Comparison of ENCODE assay signal across 29 cellular contexts in the genomic region with DNA sequence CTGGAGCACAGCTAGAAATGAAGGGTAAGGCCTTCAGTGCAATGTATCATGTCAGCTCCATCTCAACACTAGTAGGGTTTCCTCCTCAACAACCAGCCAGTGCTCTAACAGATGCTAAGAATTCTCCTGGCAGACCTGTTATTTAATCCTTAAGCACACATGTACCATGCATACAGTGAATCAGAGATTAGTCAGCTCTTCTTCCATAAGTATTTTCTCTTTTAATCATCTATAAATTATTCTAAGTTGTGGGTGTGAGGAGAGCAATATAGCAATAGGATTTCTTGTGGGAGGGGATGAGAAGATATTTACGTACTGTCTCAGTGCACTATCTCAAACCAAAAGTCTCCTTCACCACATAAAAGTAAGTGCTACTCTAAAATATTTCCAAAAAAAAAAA.
A peak's percentile ranks its signal among the peaks of the same experiment; 100 is the strongest.
DNase-seq lines count a peak whose midpoint lies in the region; ATAC-seq, FAIRE-seq and TF ChIP-seq lines count a peak whose summit lies in the region.
"Had no signal": no experiment of that assay in that cellular context is flagged by ENCODE, and none has a peak within 500 bp of the region (broad histone marks: within the 10 kb centered on the region; RNA-seq: fewer than 3 reads in every experiment).

No MANE protein-coding gene starts in this region.

- H3K36me3 Mint-ChIP-seq in HFFc6 (ENCODE audit: low read depth) (peaks cover 29% of the 10 kb centered on the region), astrocyte (ENCODE audit: low read depth, unreplicated experiment) (peaks cover 5% of the 10 kb centered on the region)

- H2AFZ ChIP-seq in astrocyte (ENCODE audit: low read depth, low read length) = no peak overlapping the region

- H3K9ac ChIP-seq in astrocyte (ENCODE audit: low read length) = no peak overlapping the region

- H3K27ac Mint-ChIP-seq in HFFc6 = no peak overlapping the region; the same call in 1 of the 2 replicates
- H3K27ac Mint-ChIP-seq in astrocyte (ENCODE audit: unreplicated experiment) = no peak overlapping the region
- H3K27ac Mint-ChIP-seq: activated CD8-positive, alpha-beta memory T cell treated with anti-CD3 and anti-CD28 coated beads, Interleukin-2, amount 10 ng/mL, durations not matched to agents 7 days and 5 days; IgD-negative memory B cell; mesothelial cell of epicardium; WTC11 had no signal

- H4K20me1 ChIP-seq in astrocyte (ENCODE audit: insufficient read depth, low read length) = no peaks in the 10 kb centered on the region

- H3K27ac ChIP-seq in astrocyte (ENCODE audit: low read depth, low read length) (no peak overlapping the region), foreskin keratinocyte (no peak overlapping the region)
- H3K27ac ChIP-seq: colonic mucosa, tibial nerve had no signal

- no peaks in the 10 kb centered on the region; the same call in 1 of the 2 replicates for H3K27me3 Mint-ChIP-seq in HFFc6 (ENCODE audit: insufficient read depth)
- H3K27me3 Mint-ChIP-seq in astrocyte (ENCODE audit: low read depth, unreplicated experiment) = no peaks in the 10 kb centered on the region
- H3K27me3 Mint-ChIP-seq: activated CD8-positive, alpha-beta memory T cell treated with anti-CD3 and anti-CD28 coated beads, Interleukin-2, amount 10 ng/mL, durations not matched to agents 7 days and 5 days; IgD-negative memory B cell; naive thymus-derived CD4-positive, alpha-beta T cell had no signal

- H3K79me2 ChIP-seq in astrocyte (ENCODE audit: insufficient read depth, low read length) = no peaks in the 10 kb centered on the region

- no peak for TF ChIP-seq CTCF in D721Med (IDR thresholded peaks at IDR 0.05; ENCODE audit: insufficient read depth, missing control alignments)
- TF ChIP-seq CTCF in HFFc6 (IDR thresholded peaks at IDR 0.05) = no peak
- no peak for TF ChIP-seq CTCF in astrocyte (IDR thresholded peaks at IDR 0.05; ENCODE audit: insufficient read depth, low read depth, low read length)
- TF ChIP-seq CTCF in foreskin keratinocyte (conservative IDR thresholded peaks at IDR 0.05) = no peak

- no peaks in the 10 kb centered on the region for H3K9me3 Mint-ChIP-seq in HFFc6
- H3K9me3 Mint-ChIP-seq in astrocyte (ENCODE audit: unreplicated experiment) = no peaks in the 10 kb centered on the region

- FAIRE-seq in D721Med (lab: Jason Lieb, UNC) (peak; percentile 88), astrocyte (lab: Jason Lieb, UNC) (no peak)
- FAIRE-seq: GM12878, islet of Langerhans, small intestine had no signal

- no peak overlapping the region for H3K4me3 ChIP-seq in astrocyte (ENCODE audit: insufficient read depth, low read depth, low read length)
- H3K4me3 ChIP-seq: colonic mucosa, GM12878, tibial nerve had no signal

- H3K36me3 ChIP-seq in astrocyte (ENCODE audit: insufficient read depth, low read length) = no peaks in the 10 kb centered on the region
- H3K36me3 ChIP-seq: colonic mucosa had no signal

- DNase-seq in D721Med (ENCODE audit: insufficient read length, low spot score) (no peak), HFFc6 (peak; percentile 3), astrocyte (ENCODE audit: low read depth) (peak; percentile 8), foreskin keratinocyte (peak; percentile 32 to 54), hippocampal formation (lab: John Stamatoyannopoulos, UW) (no peak), NCI-H1092 treated with DMSO at 0.1 percent for 48 hours (lab: John Stamatoyannopoulos, UW) (no peak)
- DNase-seq in stimulated activated CD4-positive, alpha-beta T cell treated with anti-CD3 and anti-CD28 coated beads, Interleukin-4, amount 100 ng/mL, for 1 hour = no peak
- DNase-seq: ACHN; activated CD8-positive, alpha-beta memory T cell treated with anti-CD3 and anti-CD28 coated beads, Interleukin-2, amount 10 ng/mL, durations not matched to agents 7 days and 5 days; activated naive CD4-positive, alpha-beta T cell treated with Interleukin-2 at 50 U/mL for 16 hours; activated T-cell treated with anti-CD3 and anti-CD28 coated beads, Interleukin-2, amount 50 U/mL, for 48 hours; amniotic stem cell; colonic mucosa; DMS79; effector CD8-positive, alpha-beta T cell; GOT3; naive thymus-derived CD4-positive, alpha-beta T cell; NCI-H1092; NCI-H187 treated with DMSO at 0.1 percent for 48 hours; NCI-H2171 treated with DMSO at 0.1 percent for 48 hours; NCI-H510A treated with DMSO at 0.1 percent for 48 hours; occipital lobe; small intestine had no signal

- no peak overlapping the region for H3K4me3 Mint-ChIP-seq in HFFc6
- no peak overlapping the region for H3K4me3 Mint-ChIP-seq in astrocyte (ENCODE audit: unreplicated experiment)
- H3K4me3 Mint-ChIP-seq: activated CD8-positive, alpha-beta memory T cell treated with anti-CD3 and anti-CD28 coated beads, Interleukin-2, amount 10 ng/mL, durations not matched to agents 7 days and 5 days; IgD-negative memory B cell; mesothelial cell of epicardium; naive thymus-derived CD4-positive, alpha-beta T cell; WTC11 had no signal

- peak; percentile 86 for ATAC-seq in foreskin keratinocyte
- ATAC-seq: activated CD8-positive, alpha-beta memory T cell treated with anti-CD3 and anti-CD28 coated beads, Interleukin-2, amount 10 ng/mL, durations not matched to agents 7 days and 5 days; GM12878; naive thymus-derived CD4-positive, alpha-beta T cell; WTC11 had no signal

- H3K4me2 ChIP-seq in astrocyte (ENCODE audit: low read length) = no peak overlapping the region

- H3K27me3 ChIP-seq in astrocyte (ENCODE audit: insufficient read depth, low read length) (no peaks in the 10 kb centered on the region), foreskin keratinocyte (no peaks in the 10 kb centered on the region)
- H3K27me3 ChIP-seq: colonic mucosa, tibial nerve had no signal

- no peaks in the 10 kb centered on the region for H3K9me3 ChIP-seq in astrocyte (ENCODE audit: insufficient read depth, low read depth, low read length)
- H3K9me3 ChIP-seq: colonic mucosa, tibial nerve had no signal

- H3K4me1 Mint-ChIP-seq in HFFc6 (ENCODE audit: low read depth) (peaks cover 32% of the 10 kb centered on the region), astrocyte (ENCODE audit: low read depth, unreplicated experiment) (peaks cover 15% of the 10 kb centered on the region)
- H3K4me1 Mint-ChIP-seq: WTC11 had no signal

- H3K4me1 ChIP-seq in astrocyte (ENCODE audit: insufficient read depth, low read length) (no peaks in the 10 kb centered on the region), foreskin keratinocyte (no peaks in the 10 kb centered on the region)
- H3K4me1 ChIP-seq: colonic mucosa, tibial nerve had no signal

Comparison
In these comparisons a context has a peak if more than half of its experiments do, and no peak if none do; other contexts are left out.
1. DNase-seq: peak in HFFc6 (single experiment), astrocyte (single experiment) and foreskin keratinocyte (2 of 2); none in D721Med (single experiment), stimulated activated CD4-positive, alpha-beta T cell treated with anti-CD3 and anti-CD28 coated beads, Interleukin-4, amount 100 ng/mL, for 1 hour (single experiment), hippocampal formation (0 of 2) and NCI-H1092 treated with DMSO at 0.1 percent for 48 hours (single experiment).